In genomic region chr3:72683068-72683467, GRCh38 we compare ENCODE assay signal across 12 cellular contexts.
DNase-seq lines count a peak whose midpoint lies in the region; ATAC-seq and FAIRE-seq lines count a peak whose summit lies in the region.
"Had no signal": no experiment of that assay in that cellular context is flagged by ENCODE, and none has a peak within 500 bp of the region (broad histone marks: within the 10 kb centered on the region; RNA-seq: fewer than 3 reads in every experiment).

No MANE protein-coding gene starts in this region.

- ATAC-seq in GM18508 (IDR thresholded peaks at IDR 0.05; ENCODE audit: insufficient read depth, unreplicated experiment): peak; percentile 67
- peak; percentile 48 for ATAC-seq in GM21737 (IDR thresholded peaks at IDR 0.05; ENCODE audit: unreplicated experiment)
- ATAC-seq: activated CD8-positive, alpha-beta T cell treated with anti-CD3 and anti-CD28 coated beads for 36 hours; heart right ventricle had no signal

- no peaks in the 10 kb centered on the region for H3K27me3 ChIP-seq in Karpas-422 (ENCODE audit: low read length)
- H3K27me3 ChIP-seq: heart right ventricle, MG63 had no signal

- no peaks in the 10 kb centered on the region for H3K4me1 ChIP-seq in Karpas-422 (ENCODE audit: low read length)
- H3K4me1 ChIP-seq: heart right ventricle had no signal

- H3K36me3 ChIP-seq in Karpas-422 (ENCODE audit: insufficient read depth, low read length): no peaks in the 10 kb centered on the region
- H3K36me3 ChIP-seq: heart right ventricle, MG63 had no signal

- no peaks in the 10 kb centered on the region for H3K9me2 ChIP-seq in Karpas-422 (replicated peaks; ENCODE audit: insufficient read depth, low read length)

- peak; percentile 87 for FAIRE-seq in islet of Langerhans (lab: Jason Lieb, UNC)

- H3K27ac ChIP-seq in Karpas-422 (ENCODE audit: low read length): no peak overlapping the region
- H3K27ac ChIP-seq: heart right ventricle had no signal

- H3K79me2 ChIP-seq in Karpas-422 (ENCODE audit: low read length): no peaks in the 10 kb centered on the region

- H4K20me1 ChIP-seq in Karpas-422 (ENCODE audit: insufficient read depth, low read depth, low read length): no peaks in the 10 kb centered on the region; the same call in 1 of the 2 replicates

- no peak overlapping the region for H3K4me3 ChIP-seq in Karpas-422 (ENCODE audit: low read length)
- H3K4me3 ChIP-seq: heart right ventricle, MG63 had no signal

- intact Hi-C loops in posterior vena cava (cut with DNase I): loop anchor here in 1 of 2 donors (1.0 kb wide), 1 partner anchor 46 kb away; no protein-coding TSS in a partner anchor

- no peaks in the 10 kb centered on the region for H3K9me3 ChIP-seq in Karpas-422 (ENCODE audit: low read length)
- H3K9me3 ChIP-seq: MG63 had no signal

- no peak overlapping the region for H2AFZ ChIP-seq in Karpas-422 (ENCODE audit: low read length)

- no peak overlapping the region for H3K9ac ChIP-seq in Karpas-422 (ENCODE audit: low read length)

- DNase-seq in NCI-H1092 (lab: John Stamatoyannopoulos, UW) (peak; percentile 61), Karpas-422 (no peak), posterior vena cava (ENCODE audit: low spot score) (no peak)
- no peak for DNase-seq in stimulated activated CD4-positive, alpha-beta T cell treated with anti-CD3 and anti-CD28 coated beads, Interleukin-2, amount 100 ng/mL, for 24 hours
- DNase-seq in activated CD4-positive, alpha-beta T cell treated with anti-CD3 and anti-CD28 coated beads, Interleukin-2, amount 50 U/mL, for 48 hours: no peak
- DNase-seq: activated CD8-positive, alpha-beta T cell treated with anti-CD3 and anti-CD28 coated beads for 36 hours; effector memory CD4-positive, alpha-beta T cell; heart right ventricle; MG63 had no signal

- no peak overlapping the region for H3K4me2 ChIP-seq in Karpas-422 (ENCODE audit: low read depth, low read length, poor library complexity, severe bottlenecking)
